8 cellular contexts compared by ENCODE assay signal in the genomic region with DNA sequence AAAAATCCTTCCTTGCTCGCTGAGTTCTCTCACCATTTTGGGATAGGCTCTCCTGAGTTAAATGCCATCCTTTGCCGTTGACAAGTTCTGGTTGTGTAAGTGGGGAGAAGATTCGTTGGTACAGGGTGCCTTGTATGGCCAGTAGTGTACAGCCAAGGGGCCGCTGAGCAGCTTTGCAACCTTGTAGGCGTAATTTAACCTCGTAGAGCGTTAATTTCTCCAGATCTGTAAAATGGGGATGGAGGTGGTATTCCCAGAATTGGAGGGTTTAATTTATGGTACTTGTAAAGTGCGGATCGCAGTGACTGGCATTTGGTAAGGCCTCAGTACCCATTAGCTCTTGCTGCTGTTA. TPM values are rescaled to one million over a fixed set of nuclear protein-coding genes. Genes with fewer than 3 reads are reported as not detected.
DNase-seq lines count a peak whose midpoint lies in the region; ATAC-seq, FAIRE-seq and TF ChIP-seq lines count a peak whose summit lies in the region.

No MANE protein-coding gene starts in this region.

- no peak for TF ChIP-seq EP300 in A549 (IDR thresholded peaks at IDR 0.05)

- peak overlapping the region in 1 of 2 experiments; percentile 92; a peak in 2 of 6 replicates for H3K27ac ChIP-seq in A549
- no peak overlapping the region for H3K27ac ChIP-seq in ascending aorta
- H3K27ac ChIP-seq in mucosa of rectum (ENCODE audit: low read depth in 2 of 2, low read length in 2 of 2) = peak overlapping the region in 1 of 2 donors; percentile 85
- H3K27ac ChIP-seq in aorta (ENCODE audit: low read depth in 1 of 2, low read length in 2 of 2) = no peak overlapping the region

- POLR2A ChIA-PET in A549 (lab: Yijun Ruan, JAX) = interaction anchor here (1.1 to 2.5 kb wide), 8 partner anchors 12 to 166 kb away, joined by 3 to 23 read pairs (median 4); no protein-coding TSS in a partner anchor

- peak overlapping the region; percentile 88 for H3K4me3 ChIP-seq in A549
- peak overlapping the region; percentile 73 for H3K4me3 ChIP-seq in H7 (ENCODE audit: insufficient read depth, low read depth, low read length)
- H3K4me3 ChIP-seq in ascending aorta = peak overlapping the region; percentile 74 to 82
- H3K4me3 ChIP-seq in mucosa of rectum (ENCODE audit: low read length in 2 of 2) = peak overlapping the region; percentile 64 to 68
- no peak overlapping the region for H3K4me3 ChIP-seq in aorta (ENCODE audit: low read length in 2 of 2)

- no peaks in the 10 kb centered on the region for H3K9me3 ChIP-seq in A549
- H3K9me3 ChIP-seq in ascending aorta = no peaks in the 10 kb centered on the region
- no peaks in the 10 kb centered on the region for H3K9me3 ChIP-seq in mucosa of rectum (ENCODE audit: control insufficient read depth in 2 of 2, low read length in 2 of 2)
- no peaks in the 10 kb centered on the region for H3K9me3 ChIP-seq in aorta (ENCODE audit: control insufficient read depth, low read length)

- DNase-seq in A549 (ENCODE audit: low read depth in 1 of 2, low spot score in 1 of 2) = no peak
- no peak for DNase-seq in H7
- no peak for DNase-seq in ascending aorta (ENCODE audit: low spot score in 2 of 2)
- DNase-seq in NCI-H774 (lab: John Stamatoyannopoulos, UW) = no peak
- DNase-seq in aorta = no peak
- DNase-seq in middle frontal gyrus (ENCODE audit: extremely low spot score, low spot score) = no peak

- ATAC-seq in A549 = no peak; a peak in 2 of 6 replicates
- ATAC-seq in GM18870 (IDR thresholded peaks at IDR 0.05; ENCODE audit: unreplicated experiment) = no peak
- ATAC-seq in aorta (ENCODE audit: low FRiP score) = no peak

- CTCF ChIA-PET in A549 (lab: Yijun Ruan, JAX) = interaction anchor here (0.8 to 2.3 kb wide), 14 partner anchors 17 to 173 kb away, joined by 3 to 11 read pairs (median 4); no protein-coding TSS in a partner anchor

- H3K36me3 ChIP-seq in H7 (replicated peaks; ENCODE audit: control insufficient read depth, insufficient read depth, low read length) (no peaks in the 10 kb centered on the region), ascending aorta (no peaks in the 10 kb centered on the region), mucosa of rectum (ENCODE audit: control insufficient read depth in 2 of 2, insufficient read depth in 2 of 2, low read length in 2 of 2) (no peaks in the 10 kb centered on the region), aorta (ENCODE audit: control insufficient read depth in 1 of 2, insufficient read depth in 2 of 2, low read length in 1 of 2) (no peaks in the 10 kb centered on the region)

- H3K27me3 ChIP-seq in H7 (ENCODE audit: control insufficient read depth, insufficient read depth, low read length) (peaks cover 26% of the 10 kb centered on the region), ascending aorta (no peaks in the 10 kb centered on the region), mucosa of rectum (ENCODE audit: control insufficient read depth in 2 of 2, insufficient read depth in 2 of 2, low read length in 2 of 2) (peaks cover 14 to 26% of the 10 kb centered on the region in 2 donors), aorta (ENCODE audit: control insufficient read depth in 1 of 2, insufficient read depth in 2 of 2, low read length in 1 of 2) (no peaks in the 10 kb centered on the region)

- intact Hi-C loops in ascending aorta (cut with DNase I) (no loop called here), aorta (cut with DNase I) (no loop called here)

- no peak for TF ChIP-seq POLR2A in A549 (IDR thresholded peaks at IDR 0.05; ENCODE audit: low read length)

- TF ChIP-seq CTCF in A549 (IDR thresholded peaks at IDR 0.05) (no peak), ascending aorta (IDR thresholded peaks at IDR 0.05) (no peak)

- FAIRE-seq in A549 (lab: Jason Lieb, UNC) = no peak

- H3K4me2 ChIP-seq in A549 = peak overlapping the region; percentile 96

- no peak for TF ChIP-seq RAD21 in A549 (conservative IDR thresholded peaks at IDR 0.05 in 1 of 2, IDR thresholded peaks at IDR 0.05 in 1 of 2)

- peak overlapping the region; percentile 52 for H3K9ac ChIP-seq in mucosa of rectum (ENCODE audit: low read depth in 1 of 2, low read length in 2 of 2)

- WGBS in A549 (ENCODE audit: missing lambda C conversion rate) = 68% methylated on average over 9 of the region's 9 CpGs
- 42 to 46% methylated on average over 9 of the region's 9 CpGs for WGBS in aorta, 2 donors

- H3K4me1 ChIP-seq in A549 (peaks cover 9% of the 10 kb centered on the region; the same call in 2 of the 3 replicates), ascending aorta (peaks cover 7 to 9% of the 10 kb centered on the region in 2 donors), mucosa of rectum (ENCODE audit: control insufficient read depth in 2 of 2, insufficient read depth in 2 of 2, low read length in 2 of 2) (peaks cover 7 to 13% of the 10 kb centered on the region in 2 donors), aorta (ENCODE audit: control insufficient read depth in 1 of 2, insufficient read depth in 2 of 2, low read length in 2 of 2) (no peaks in the 10 kb centered on the region)

TF ChIP-seq in A549, 52 proteins besides CTCF, POLR2A, EP300 and RAD21 (continues in another document):
- TF ChIP-seq BHLHE40 (IDR thresholded peaks at IDR 0.05; ENCODE audit: low read depth, low read length) (no peak), FOSB (CRISPR knock-in tag; IDR thresholded peaks at IDR 0.05) (no peak), RNF2 (IDR thresholded peaks at IDR 0.05; ENCODE audit: borderline replicate concordance, low read depth) (no peak), CHD2 (IDR thresholded peaks at IDR 0.05; ENCODE audit: low read length, partially characterized antibody) (no peak), CHD4 (IDR thresholded peaks at IDR 0.05; ENCODE audit: borderline replicate concordance) (no peak), TFCP2L1 (CRISPR knock-in tag; IDR thresholded peaks at IDR 0.05) (no peak), KDM5A (IDR thresholded peaks at IDR 0.05) (no peak), ZC3H11A (IDR thresholded peaks at IDR 0.05) (no peak), ESRRA (IDR thresholded peaks at IDR 0.05; ENCODE audit: borderline replicate concordance, low read length) (no peak)
- TF ChIP-seq, protein P1, sequence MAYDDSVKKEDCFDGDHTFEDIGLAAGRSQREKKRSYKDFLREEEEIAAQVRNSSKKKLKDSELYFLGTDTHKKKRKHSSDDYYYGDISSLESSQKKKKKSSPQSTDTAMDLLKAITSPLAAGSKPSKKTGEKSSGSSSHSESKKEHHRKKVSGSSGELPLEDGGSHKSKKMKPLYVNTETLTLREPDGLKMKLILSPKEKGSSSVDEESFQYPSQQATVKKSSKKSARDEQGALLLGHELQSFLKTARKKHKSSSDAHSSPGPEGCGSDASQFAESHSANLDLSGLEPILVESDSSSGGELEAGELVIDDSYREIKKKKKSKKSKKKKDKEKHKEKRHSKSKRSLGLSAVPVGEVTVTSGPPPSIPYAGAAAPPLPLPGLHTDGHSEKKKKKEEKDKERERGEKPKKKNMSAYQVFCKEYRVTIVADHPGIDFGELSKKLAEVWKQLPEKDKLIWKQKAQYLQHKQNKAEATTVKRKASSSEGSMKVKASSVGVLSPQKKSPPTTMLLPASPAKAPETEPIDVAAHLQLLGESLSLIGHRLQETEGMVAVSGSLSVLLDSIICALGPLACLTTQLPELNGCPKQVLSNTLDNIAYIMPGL (CRISPR knock-in tag; IDR thresholded peaks at IDR 0.05; ENCODE audit: borderline replicate concordance) = no peak
- TF ChIP-seq, protein P2, sequence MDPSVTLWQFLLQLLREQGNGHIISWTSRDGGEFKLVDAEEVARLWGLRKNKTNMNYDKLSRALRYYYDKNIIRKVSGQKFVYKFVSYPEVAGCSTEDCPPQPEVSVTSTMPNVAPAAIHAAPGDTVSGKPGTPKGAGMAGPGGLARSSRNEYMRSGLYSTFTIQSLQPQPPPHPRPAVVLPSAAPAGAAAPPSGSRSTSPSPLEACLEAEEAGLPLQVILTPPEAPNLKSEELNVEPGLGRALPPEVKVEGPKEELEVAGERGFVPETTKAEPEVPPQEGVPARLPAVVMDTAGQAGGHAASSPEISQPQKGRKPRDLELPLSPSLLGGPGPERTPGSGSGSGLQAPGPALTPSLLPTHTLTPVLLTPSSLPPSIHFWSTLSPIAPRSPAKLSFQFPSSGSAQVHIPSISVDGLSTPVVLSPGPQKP (IDR thresholded peaks at IDR 0.05; ENCODE audit: low read depth, low read length) = no peak

RNA-seq across cellular contexts. Expression of a gene that starts 1.4 kb away (rescaled TPM):
- 1.6 and 1.7 TPM in 2 replicates for polyA plus RNA-seq in A549 (2011; rRNA removed)
- 0.95 and 1.0 TPM in 2 replicates for polyA plus RNA-seq in A549 (2012; cell fraction: cytosol; rRNA removed)
- polyA plus RNA-seq in A549 (2012; cell fraction: nucleus; rRNA removed) = 0.47 and 1.3 TPM in 2 replicates
- polyA plus RNA-seq in A549 (2017; fragmentation: RNase III; extraction: RNeasy Plus Mini Kit Qiagen cat#74134 plus additional on column Dnase treatment) = 0.32 to 0.60 TPM (median 0.57 TPM) in 3 replicates
- polyA minus RNA-seq in A549 (2011; rRNA and poly(A)+ RNA removed) = 1.3 and 1.8 TPM in 2 replicates
- 15.7 and 18.8 TPM in 2 replicates for total RNA-seq in H7 (2014; rRNA removed; shearing (Covaris generic))
- 7.3 TPM for total RNA-seq in ascending aorta
- total RNA-seq in aorta = 1 to 10 TPM; 3.8 to 5.4 TPM
- polyA plus RNA-seq in aorta = 1 to 10 TPM in 1 of 2 donors, under 1 TPM in 1; 0.88 to 7.1 TPM

RNA-seq across cellular contexts. Expression of a gene that starts 1.7 kb away (rescaled TPM):
- 0.28 and 0.52 TPM in 2 replicates for polyA plus RNA-seq in A549 (2011; rRNA removed)
- 0.17 and 0.19 TPM in 2 replicates for polyA plus RNA-seq in A549 (2012; cell fraction: cytosol; rRNA removed)
- 0.10 and 0.15 TPM in 2 replicates for polyA plus RNA-seq in A549 (2012; cell fraction: nucleus; rRNA removed)
- polyA plus RNA-seq in A549 (2017; fragmentation: RNase III; extraction: RNeasy Plus Mini Kit Qiagen cat#74134 plus additional on column Dnase treatment) = 0.08 to 0.33 TPM (median 0.17 TPM) in 3 replicates
- 0.39 and 0.50 TPM in 2 replicates for polyA minus RNA-seq in A549 (2011; rRNA and poly(A)+ RNA removed)
- 0.15 and 0.28 TPM in 2 replicates for total RNA-seq in H7 (2014; rRNA removed; shearing (Covaris generic))
- total RNA-seq in ascending aorta = not detected
- 1 to 10 TPM in 1 of 2 donors, under 1 TPM in 1; 0.51 to 5.4 TPM for total RNA-seq in aorta
- polyA plus RNA-seq in aorta = under 1 TPM in 1 of 2 donors, not detected in 1; 0.38 TPM

RNA-seq across cellular contexts. Expression of a gene that starts 44.8 kb away (rescaled TPM):
- polyA plus RNA-seq in A549 (2011; rRNA removed) = 186 and 201 TPM in 2 replicates
- polyA plus RNA-seq in A549 (2012; cell fraction: cytosol; rRNA removed) = 80.2 and 84.0 TPM in 2 replicates
- 34.3 and 46.9 TPM in 2 replicates for polyA plus RNA-seq in A549 (2012; cell fraction: nucleus; rRNA removed)
- polyA plus RNA-seq in A549 (2017; fragmentation: RNase III; extraction: RNeasy Plus Mini Kit Qiagen cat#74134 plus additional on column Dnase treatment) = 105 to 111 TPM (median 109 TPM) in 3 replicates
- polyA minus RNA-seq in A549 (2011; rRNA and poly(A)+ RNA removed) = 42.1 and 44.1 TPM in 2 replicates
- total RNA-seq in H7 (2014; rRNA removed; shearing (Covaris generic)) = 73.7 and 94.3 TPM in 2 replicates
- total RNA-seq in ascending aorta = 41.6 TPM
- 10 to 100 TPM; 32.4 to 47.9 TPM for total RNA-seq in aorta
- polyA plus RNA-seq in aorta = 10 to 100 TPM; 51.5 to 75.3 TPM

Comparison
In these comparisons a context has a peak if more than half of its experiments do, and no peak if none do; other contexts are left out.
1. H3K4me3 ChIP-seq: peak in A549 (single experiment), H7 (single experiment), ascending aorta (2 of 2) and mucosa of rectum (2 of 2); none in aorta (0 of 2).